8 cellular contexts compared by ENCODE assay signal in genomic region chr3:58490860-58491501, GRCh38. TPM values are rescaled to one million over a fixed set of nuclear protein-coding genes. Genes with fewer than 3 reads are reported as not detected.
A peak's percentile ranks its signal among the peaks of the same experiment; 100 is the strongest.
DNase-seq lines count a peak whose midpoint lies in the region; ATAC-seq, FAIRE-seq and TF ChIP-seq lines count a peak whose summit lies in the region.

No MANE protein-coding gene starts in this region.

- no peak for TF ChIP-seq POLR2A in GM12878 (IDR thresholded peaks at IDR 0.05; ENCODE audit: low read depth, low read length)
- TF ChIP-seq POLR2A in thyroid gland (IDR thresholded peaks at IDR 0.05) = no peak

- no peak for DNase-seq in activated CD4-positive, alpha-beta T cell treated with anti-CD3 and anti-CD28 coated beads, Interleukin-2, amount 10 ng/mL, durations not matched to agents 7 days and 5 days
- no peak for DNase-seq in activated CD4-positive, alpha-beta T cell treated with anti-CD3 and anti-CD28 coated beads, Interleukin-2, amount 50 U/mL, for 4 hours
- DNase-seq in GM12878 (ENCODE audit: low read depth, low spot score) (no peak), thyroid gland (peak; percentile 6 to 29), epidermal melanocyte (ENCODE audit: insufficient read length, low spot score) (no peak)

- H3K4me1 Mint-ChIP-seq in activated CD4-positive, alpha-beta T cell treated with anti-CD3 and anti-CD28 coated beads, Interleukin-2, amount 10 ng/mL, durations not matched to agents 7 days and 5 days = peaks cover 38% of the 10 kb centered on the region

- H3K27ac ChIP-seq in GM12878 (ENCODE audit: control insufficient read depth, insufficient read depth) (no peak overlapping the region), liver (ENCODE audit: low read depth in 1 of 2, low read length in 2 of 2) (peak overlapping the region; percentile 65 to 86), thyroid gland (peak overlapping the region; percentile 64 to 94 (median 75))

- CTCF ChIA-PET in activated CD4-positive, alpha-beta T cell treated with anti-CD3 and anti-CD28 coated beads, Interleukin-2, amount 10 ng/mL, durations not matched to agents 7 days and 5 days (lab: Charles Lee) = interaction anchor here (0.6 to 3.1 kb wide), 25 partner anchors 8 to 525 kb away, joined by 3 to 22 read pairs (median 5); partner anchors contain the start of genes HTD2 and RPP14
- CTCF ChIA-PET in GM12878 (lab: Yijun Ruan, JAX) = interaction anchor here (0.6 to 4.2 kb wide), 20 partner anchors 8 to 541 kb away, joined by 3 to 22 read pairs (median 6); partner anchors contain the start of genes HTD2, PXK and RPP14

- no peak for TF ChIP-seq CTCF in GM12878 (IDR thresholded peaks at IDR 0.05 in 2 of 3, conservative IDR thresholded peaks at IDR 0.05 in 1 of 3; ENCODE audit: control insufficient read depth in 2 of 3, extremely low read depth in 1 of 3, insufficient read depth in 1 of 3, low read depth in 3 of 3, low read length in 3 of 3)
- no peak for TF ChIP-seq CTCF in liver (IDR thresholded peaks at IDR 0.05; ENCODE audit: low read depth, low read length, missing input control)
- no peak for TF ChIP-seq CTCF in thyroid gland (IDR thresholded peaks at IDR 0.05)

- H3K79me2 ChIP-seq in GM12878 (ENCODE audit: control insufficient read depth, insufficient read depth, low read length) = peaks cover 3% of the 10 kb centered on the region

- RAD21 ChIA-PET in GM12878 (lab: Charles Lee; ENCODE audit: unreplicated experiment) = interaction anchor here (1.3 to 4.0 kb wide), 7 partner anchors 19 to 184 kb away, joined by 3 to 25 read pairs (median 4); partner anchors contain the start of genes HTD2 and RPP14

- peak overlapping the region; percentile 82 for H3K4me2 ChIP-seq in GM12878 (ENCODE audit: control insufficient read depth, insufficient read depth)

- 78% methylated on average over 19 of the region's 19 CpGs for WGBS in GM12878 (ENCODE audit: insufficient coverage, insufficient replicate concordance, low lambda C conversion rate, missing lambda C conversion rate)
- 79% methylated on average over 19 of the region's 19 CpGs for WGBS in liver
- 69 to 74% methylated on average over 17 to 19 of the region's 19 CpGs for WGBS in thyroid gland, 2 donors

- H3K9me3 ChIP-seq in GM12878 (replicated peaks; ENCODE audit: control insufficient read depth, insufficient read depth, low read length) = no peaks in the 10 kb centered on the region
- no peaks in the 10 kb centered on the region for H3K9me3 ChIP-seq in liver (ENCODE audit: control insufficient read depth in 4 of 4, low read length in 3 of 4)
- H3K9me3 ChIP-seq in thyroid gland = no peaks in the 10 kb centered on the region

- TF ChIP-seq EP300 in GM12878 (IDR thresholded peaks at IDR 0.05; ENCODE audit: borderline replicate concordance in 1 of 2, control insufficient read depth in 1 of 2, low read depth in 2 of 2, low read length in 2 of 2) = no peak

- H3K9ac ChIP-seq in GM12878 (ENCODE audit: control insufficient read depth, insufficient read depth, low read length) (no peak overlapping the region), liver (ENCODE audit: low read depth in 1 of 2, low read length in 2 of 2) (peak overlapping the region; percentile 18 to 70)

- intact Hi-C loops in GM12878 (cut with micrococcal nuclease; ENCODE audit: unreplicated experiment) (no loop called here), thyroid gland (cut with DNase I) (loop anchor here (5.0 kb wide), 2 partner anchors 41 to 59 kb away; partner anchors contain the start of gene PDHB)

- no peak overlapping the region for H3K27ac Mint-ChIP-seq in activated CD4-positive, alpha-beta T cell treated with anti-CD3 and anti-CD28 coated beads, Interleukin-2, amount 10 ng/mL, durations not matched to agents 7 days and 5 days

- peaks cover 45% of the 10 kb centered on the region for H3K27me3 Mint-ChIP-seq in activated CD4-positive, alpha-beta T cell treated with anti-CD3 and anti-CD28 coated beads, Interleukin-2, amount 10 ng/mL, durations not matched to agents 7 days and 5 days

- POLR2A ChIA-PET in activated CD4-positive, alpha-beta T cell treated with anti-CD3 and anti-CD28 coated beads, Interleukin-2, amount 10 ng/mL, durations not matched to agents 7 days and 5 days (lab: Charles Lee) = interaction anchor here (0.5 kb wide), 1 partner anchor 28 kb away, joined by 4 read pairs; no protein-coding TSS in a partner anchor
- POLR2A ChIA-PET in GM12878 (lab: Charles Lee) = interaction anchor here (0.6 to 1.3 kb wide), 4 partner anchors 61 to 488 kb away, joined by 3 to 4 read pairs (median 3); no protein-coding TSS in a partner anchor

- H3K4me3 ChIP-seq in GM12878 = peak overlapping the region; percentile 34; the same call in 1 of the 2 replicates
- peak overlapping the region; percentile 45 to 98 (median 57) for H3K4me3 ChIP-seq in liver (ENCODE audit: low read depth in 1 of 3, low read length in 3 of 3)
- peak overlapping the region in 2 of 3 donors; percentile 20 to 34 for H3K4me3 ChIP-seq in thyroid gland (replicated peaks in 1 of 3)

- H3K36me3 Mint-ChIP-seq in activated CD4-positive, alpha-beta T cell treated with anti-CD3 and anti-CD28 coated beads, Interleukin-2, amount 10 ng/mL, durations not matched to agents 7 days and 5 days (ENCODE audit: low read depth) = no peaks in the 10 kb centered on the region

- peaks cover 0 to 1% of the 10 kb centered on the region in 2 experiments; a peak in 3 of 4 replicates for H3K27me3 ChIP-seq in GM12878 (replicated peaks in 1 of 2; ENCODE audit: control insufficient read depth in 2 of 2, insufficient read depth in 2 of 2, low read length in 1 of 2)
- H3K27me3 ChIP-seq in liver (ENCODE audit: control insufficient read depth in 4 of 4, insufficient read depth in 4 of 4, low read length in 3 of 4) = no peaks in the 10 kb centered on the region
- no peaks in the 10 kb centered on the region for H3K27me3 ChIP-seq in thyroid gland

- peak; percentile 52 for FAIRE-seq in GM12878 (lab: Jason Lieb, UNC)

- in situ Hi-C loops in GM12878 (cut with MboI) = no loop called here

- SMC1A ChIA-PET in GM12878 (lab: Charles Lee; ENCODE audit: uncharacterized antibody, unreplicated experiment) = interaction anchor here (0.6 to 3.6 kb wide), 12 partner anchors 9 to 845 kb away, joined by 3 to 22 read pairs (median 3); partner anchors contain the start of genes HTD2 and RPP14

- TF ChIP-seq RAD21 in GM12878 (IDR thresholded peaks at IDR 0.05; ENCODE audit: insufficient read depth, low read depth, low read length) (no peak), liver (IDR thresholded peaks at IDR 0.05) (no peak)

- H2AFZ ChIP-seq in GM12878 (ENCODE audit: control insufficient read depth, low read depth, low read length) = peak overlapping the region; percentile 61

- H3K36me3 ChIP-seq in GM12878 (ENCODE audit: control insufficient read depth in 2 of 2, insufficient read depth in 2 of 2, low read length in 1 of 2) (no peaks in the 10 kb centered on the region), liver (ENCODE audit: control insufficient read depth in 4 of 4, insufficient read depth in 3 of 4, low read depth in 1 of 4, low read length in 3 of 4) (no peaks in the 10 kb centered on the region), thyroid gland (no peaks in the 10 kb centered on the region)

- no peaks in the 10 kb centered on the region for H3K9me3 Mint-ChIP-seq in activated CD4-positive, alpha-beta T cell treated with anti-CD3 and anti-CD28 coated beads, Interleukin-2, amount 10 ng/mL, durations not matched to agents 7 days and 5 days

- ATAC-seq in GM12878 (no peak), GM21360 (IDR thresholded peaks at IDR 0.05; ENCODE audit: unreplicated experiment) (no peak), HG02981 (IDR thresholded peaks at IDR 0.05; ENCODE audit: unreplicated experiment) (no peak)

- peak overlapping the region; percentile 69 for H3K4me3 Mint-ChIP-seq in activated CD4-positive, alpha-beta T cell treated with anti-CD3 and anti-CD28 coated beads, Interleukin-2, amount 10 ng/mL, durations not matched to agents 7 days and 5 days

- BruUV-seq in GM12878 (replicated peaks; lab: Mats Ljungman, UMichigan) = no TSS peak

- H3K4me1 ChIP-seq in GM12878 (ENCODE audit: control insufficient read depth, insufficient read depth, low read length) (peaks cover 5% of the 10 kb centered on the region), liver (ENCODE audit: control insufficient read depth in 4 of 4, insufficient read depth in 4 of 4, low read length in 3 of 4) (peaks cover 8 to 62% (median 50%) of the 10 kb centered on the region in 4 donors), thyroid gland (peaks cover 23% of the 10 kb centered on the region in 2 donors)

- H4K20me1 ChIP-seq in GM12878 (ENCODE audit: control insufficient read depth, insufficient read depth) = no peaks in the 10 kb centered on the region

RNA-seq across cellular contexts. Expression of gene KCTD6, which starts 0.9 kb away (rescaled TPM):
- total RNA-seq in activated CD4-positive, alpha-beta T cell treated with anti-CD3 and anti-CD28 coated beads, Interleukin-2, amount 10 ng/mL, durations not matched to agents 7 days and 5 days = 10 to 100 TPM in 1 of 2 experiments, 1 to 10 TPM in 1; 7.7 to 10.8 TPM
- 14.7 and 18.0 TPM in 2 replicates for total RNA-seq in GM12878 (2013; cell fraction: nucleolus; rRNA removed)
- total RNA-seq in GM12878 (2014; rRNA removed) (6.7 and 8.8 TPM in 2 replicates), GM12878 (2014; rRNA removed; fragmentation: Illumina TruSeq; extraction: Trizol) (9.0 and 10.6 TPM in 2 replicates), GM12878 (2021) (5.2 and 5.8 TPM in 2 replicates), liver (10 to 100 TPM; 10.7 to 13.8 TPM), thyroid gland (10 to 100 TPM; 16.6 to 33.6 (median 21.3) TPM)
- polyA plus RNA-seq in GM12878 (2011; ENCODE audit: low read depth) = 2.3 TPM
- polyA plus RNA-seq in GM12878 (2011; rRNA removed) (10.3 and 12.0 TPM in 2 replicates), GM12878 (2014; fragmentation: Illumina TruSeq; extraction: Trizol) (10.7 and 13.1 TPM in 2 replicates), GM12878 (2014; fragmentation: Nextera tagmentation; extraction: Ambion mirVana) (1 to 10 TPM; 9.1 to 9.4 TPM), GM12878 (2014; rRNA removed) (7.5 and 8.2 TPM in 2 replicates), GM12878 (2016; fragmentation: Nextera tagmentation; extraction: Ambion mirVana) (1 to 10 TPM; 6.1 to 8.4 TPM), liver (10 to 100 TPM in 1 of 2 donors, 1 to 10 TPM in 1; 6.5 to 10.0 TPM)
- polyA plus RNA-seq in GM12878 (2011; cell fraction: cytosol; rRNA removed) = 4.8 and 6.5 TPM in 2 replicates
- polyA plus RNA-seq in GM12878 (2011; cell fraction: nucleus; rRNA removed) = 5.1 and 6.1 TPM in 2 replicates
- 2.2 and 3.3 TPM in 2 replicates for polyA plus RNA-seq in GM12878 (2012)
- 5.5 and 6.1 TPM in 2 replicates for polyA minus RNA-seq in GM12878 (2011; rRNA and poly(A)+ RNA removed)
- polyA minus RNA-seq in GM12878 (2011; cell fraction: cytosol; rRNA and poly(A)+ RNA removed) = 2.1 and 2.5 TPM in 2 replicates
- 5.7 and 11.7 TPM in 2 replicates for polyA minus RNA-seq in GM12878 (2011; cell fraction: nucleus; rRNA and poly(A)+ RNA removed)

RNA-seq across cellular contexts. Expression of gene ACOX2, which starts 46.0 kb away (rescaled TPM):
- total RNA-seq in activated CD4-positive, alpha-beta T cell treated with anti-CD3 and anti-CD28 coated beads, Interleukin-2, amount 10 ng/mL, durations not matched to agents 7 days and 5 days = not detected
- total RNA-seq in GM12878 (2013; cell fraction: nucleolus; rRNA removed) = not detected in 2 replicates
- not detected in 2 replicates for total RNA-seq in GM12878 (2014; rRNA removed)
- not detected in 2 replicates for total RNA-seq in GM12878 (2014; rRNA removed; fragmentation: Illumina TruSeq; extraction: Trizol)
- total RNA-seq in GM12878 (2021) = 0.16 TPM in 1 of 2 replicates, not detected in the other
- not detected for polyA plus RNA-seq in GM12878 (2011; ENCODE audit: low read depth)
- polyA plus RNA-seq in GM12878 (2011; rRNA removed) = not detected in 2 replicates
- polyA plus RNA-seq in GM12878 (2011; cell fraction: cytosol; rRNA removed) = not detected in 2 replicates
- not detected in 2 replicates for polyA plus RNA-seq in GM12878 (2011; cell fraction: nucleus; rRNA removed)
- not detected in 2 replicates for polyA plus RNA-seq in GM12878 (2012)
- polyA plus RNA-seq in GM12878 (2014; fragmentation: Illumina TruSeq; extraction: Trizol) = not detected in 2 replicates
- not detected for polyA plus RNA-seq in GM12878 (2014; fragmentation: Nextera tagmentation; extraction: Ambion mirVana)
- not detected in 2 replicates for polyA plus RNA-seq in GM12878 (2014; rRNA removed)
- polyA plus RNA-seq in GM12878 (2016; fragmentation: Nextera tagmentation; extraction: Ambion mirVana) = under 1 TPM in 1 of 2 experiments, not detected in 1; 0.72 TPM
- not detected in 2 replicates for polyA minus RNA-seq in GM12878 (2011; rRNA and poly(A)+ RNA removed)
- not detected in 2 replicates for polyA minus RNA-seq in GM12878 (2011; cell fraction: cytosol; rRNA and poly(A)+ RNA removed)
- polyA minus RNA-seq in GM12878 (2011; cell fraction: nucleus; rRNA and poly(A)+ RNA removed) = not detected in 2 replicates
- total RNA-seq in liver = 100 to 1,000 TPM in 1 of 2 donors, 10 to 100 TPM in 1; 74.3 to 179 TPM
- polyA plus RNA-seq in liver = 100 to 1,000 TPM; 104 to 214 TPM
- 10 to 100 TPM; 17.8 to 62.2 (median 37.4) TPM for total RNA-seq in thyroid gland

RNA-seq across cellular contexts. Expression of gene PDHB, which starts 57.3 kb away (rescaled TPM):
- 10 to 100 TPM; 47.6 to 50.6 TPM for total RNA-seq in activated CD4-positive, alpha-beta T cell treated with anti-CD3 and anti-CD28 coated beads, Interleukin-2, amount 10 ng/mL, durations not matched to agents 7 days and 5 days
- 50.9 and 55.7 TPM in 2 replicates for total RNA-seq in GM12878 (2013; cell fraction: nucleolus; rRNA removed)
- 68.6 and 83.4 TPM in 2 replicates for total RNA-seq in GM12878 (2014; rRNA removed)
- 83.2 and 85.3 TPM in 2 replicates for total RNA-seq in GM12878 (2014; rRNA removed; fragmentation: Illumina TruSeq; extraction: Trizol)
- total RNA-seq in GM12878 (2021) = 62.9 and 65.5 TPM in 2 replicates
- polyA plus RNA-seq in GM12878 (2011; ENCODE audit: low read depth) = 32.4 TPM
- 92.2 and 121 TPM in 2 replicates for polyA plus RNA-seq in GM12878 (2011; rRNA removed)
- 48.6 and 54.9 TPM in 2 replicates for polyA plus RNA-seq in GM12878 (2011; cell fraction: cytosol; rRNA removed)
- 33.9 and 44.6 TPM in 2 replicates for polyA plus RNA-seq in GM12878 (2011; cell fraction: nucleus; rRNA removed)
- polyA plus RNA-seq in GM12878 (2012) = 38.7 and 47.0 TPM in 2 replicates
- polyA plus RNA-seq in GM12878 (2014; fragmentation: Illumina TruSeq; extraction: Trizol) = 76.5 and 84.2 TPM in 2 replicates
- polyA plus RNA-seq in GM12878 (2014; fragmentation: Nextera tagmentation; extraction: Ambion mirVana) = 100 to 1,000 TPM; 167 to 224 TPM
- polyA plus RNA-seq in GM12878 (2014; rRNA removed) = 68.3 and 94.2 TPM in 2 replicates
- polyA plus RNA-seq in GM12878 (2016; fragmentation: Nextera tagmentation; extraction: Ambion mirVana) = 100 to 1,000 TPM; 120 to 123 TPM
- polyA minus RNA-seq in GM12878 (2011; rRNA and poly(A)+ RNA removed) = 36.3 and 42.7 TPM in 2 replicates
- 13.9 and 20.2 TPM in 2 replicates for polyA minus RNA-seq in GM12878 (2011; cell fraction: cytosol; rRNA and poly(A)+ RNA removed)
- polyA minus RNA-seq in GM12878 (2011; cell fraction: nucleus; rRNA and poly(A)+ RNA removed) = 18.6 and 28.8 TPM in 2 replicates
- total RNA-seq in liver = 10 to 100 TPM; 47.8 to 65.6 TPM
- polyA plus RNA-seq in liver = 10 to 100 TPM; 55.6 to 92.1 TPM
- total RNA-seq in thyroid gland = 100 to 1,000 TPM in 1 of 4 donors, 10 to 100 TPM in 3; 51.5 to 139 (median 77.0) TPM

Comparison
In these comparisons a context has a peak if more than half of its experiments do, and no peak if none do; other contexts are left out.
1. DNase-seq: peak in thyroid gland (2 of 2); none in activated CD4-positive, alpha-beta T cell treated with anti-CD3 and anti-CD28 coated beads, Interleukin-2, amount 10 ng/mL, durations not matched to agents 7 days and 5 days (single experiment), activated CD4-positive, alpha-beta T cell treated with anti-CD3 and anti-CD28 coated beads, Interleukin-2, amount 50 U/mL, for 4 hours (0 of 2), GM12878 (single experiment) and epidermal melanocyte (single experiment).
2. RNA of gene ACOX2, which starts 46.0 kb away (total RNA-seq): 74.3 to 179 TPM in liver and 17.8 to 62.2 TPM in thyroid gland; not detected in activated CD4-positive, alpha-beta T cell treated with anti-CD3 and anti-CD28 coated beads, Interleukin-2, amount 10 ng/mL, durations not matched to agents 7 days and 5 days and 0.16 TPM in GM12878; every median in the first group is over 10 times any median in the second.
3. Peak in every context shown above with its lines, with median percentiles within 50 percentile points of each other: H3K4me3 ChIP-seq.